14 cellular contexts compared by ENCODE assay signal in the genomic region with DNA sequence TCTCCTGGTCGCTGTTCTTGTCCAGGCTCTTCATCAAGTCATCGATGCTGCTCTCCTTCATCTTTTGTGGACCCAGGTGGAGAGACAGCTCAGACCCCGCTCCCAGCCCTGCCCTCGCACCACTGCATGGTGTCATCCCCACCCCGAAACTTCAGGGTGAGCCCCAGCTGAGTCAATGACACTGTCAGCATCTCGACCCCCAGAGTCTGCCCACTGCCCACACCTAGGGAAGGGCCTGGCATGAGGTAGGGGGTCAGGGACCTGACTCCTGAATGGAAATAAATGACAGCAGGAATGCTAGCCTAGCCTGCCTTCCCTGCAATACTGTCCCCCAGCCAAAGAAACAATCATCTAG. TPM values are rescaled to one million over a fixed set of nuclear protein-coding genes. Genes with fewer than 3 reads are reported as not detected.
DNase-seq lines count a peak whose midpoint lies in the region; ATAC-seq, FAIRE-seq and TF ChIP-seq lines count a peak whose summit lies in the region.
"Had no signal": no experiment of that assay in that cellular context is flagged by ENCODE, and none has a peak within 500 bp of the region (broad histone marks: within the 10 kb centered on the region; RNA-seq: fewer than 3 reads in every experiment).

No MANE protein-coding gene starts in this region.

- H3K9me3 ChIP-seq in CD4-positive, alpha-beta memory T cell (ENCODE audit: control insufficient read depth in 1 of 2, low read length in 2 of 2), result no peaks in the 10 kb centered on the region
- H3K9me3 ChIP-seq in K562 (replicated peaks; ENCODE audit: control insufficient read depth, insufficient read depth, low read depth, low read length) (no peaks in the 10 kb centered on the region), trophoblast cell (ENCODE audit: insufficient read depth, low read depth, low read length) (no peaks in the 10 kb centered on the region)

- H3K27me3 ChIP-seq in CD4-positive, alpha-beta memory T cell (ENCODE audit: insufficient read depth, low read length), result no peaks in the 10 kb centered on the region
- H3K27me3 ChIP-seq in K562 (ENCODE audit: control insufficient read depth in 2 of 2, insufficient read depth in 2 of 2, low read length in 2 of 2) (no peaks in the 10 kb centered on the region), trophoblast cell (ENCODE audit: insufficient read depth, low read length) (no peaks in the 10 kb centered on the region)
- H3K27me3 ChIP-seq: cardiac muscle cell had no signal

- no peak for DNase-seq in CD4-positive, alpha-beta memory T cell
- DNase-seq in K562 (ENCODE audit: extremely low read depth in 1 of 4, low spot score in 3 of 4), result peak in 1 of 4 experiments; percentile 2
- DNase-seq in trophoblast cell, result no peak
- DNase-seq in mesothelial cell of epicardium (ENCODE audit: low spot score in 2 of 2, unreplicated experiment in 2 of 2), result no peak
- DNase-seq in T-helper 9 cell, result no peak
- DNase-seq in GM20000 (ENCODE audit: low spot score), result no peak
- DNase-seq: activated effector memory CD4-positive, alpha-beta T cell treated with Interleukin-2 at 50 U/mL for 16 hours; GF-D8; glutamatergic neuron had no signal

- no peak for TF ChIP-seq POLR2A in K562 (conservative IDR thresholded peaks at IDR 0.05)

- no TSS peak for BruUV-seq in K562 (replicated peaks; lab: Mats Ljungman, UMichigan)

- H3K4me2 ChIP-seq in K562 (ENCODE audit: insufficient read depth, low read length) (no peak overlapping the region), trophoblast cell (ENCODE audit: low read length) (no peak overlapping the region)

- WGBS in K562 (ENCODE audit: insufficient coverage, low coverage, missing lambda C conversion rate), result 91% methylated on average over 6 of the region's 6 CpGs
- WGBS in trophoblast cell (ENCODE audit: extremely low coverage, insufficient coverage, insufficient read length), result no CpG with 5 or more reads among the region's 6 CpGs

- H3K18ac ChIP-seq in trophoblast cell (ENCODE audit: low read length), result no peak overlapping the region

- peak overlapping the region; percentile 58 for H2BK12ac ChIP-seq in trophoblast cell (ENCODE audit: low read length)

- POLR2A ChIA-PET in CD4-positive, alpha-beta memory T cell (lab: Charles Lee; ENCODE audit: partially characterized antibody), result interaction anchor here (1.7 to 7.2 kb wide), 3 partner anchors 7 to 31 kb away, joined by 5 to 631 read pairs (median 173); partner anchors contain the start of genes S100A2, S100A3, S100A4 and S100A5
- POLR2A ChIA-PET in K562 (lab: Yijun Ruan, JAX), result interaction anchor here (0.9 to 1.0 kb wide), 3 partner anchors 8 to 90 kb away, joined by 3 to 4 read pairs (median 3); partner anchors contain the start of genes S100A1, S100A13 and S100A4

- H3K4ac ChIP-seq in trophoblast cell (ENCODE audit: low read depth, low read length), result no peak overlapping the region

- no peak overlapping the region for H3K4me3 ChIP-seq in CD4-positive, alpha-beta memory T cell (ENCODE audit: low read length in 2 of 2)
- no peak overlapping the region for H3K4me3 ChIP-seq in K562
- no peak overlapping the region for H3K4me3 ChIP-seq in trophoblast cell (ENCODE audit: low read depth, low read length)
- H3K4me3 ChIP-seq: cardiac muscle cell had no signal

- no peak overlapping the region for H4K12ac ChIP-seq in trophoblast cell (ENCODE audit: low read depth, low read length)

- H4K8ac ChIP-seq in trophoblast cell (ENCODE audit: low read depth, low read length), result no peak overlapping the region

- no peaks in the 10 kb centered on the region for H3K27me3 Mint-ChIP-seq in CD4-positive, alpha-beta memory T cell
- H3K27me3 Mint-ChIP-seq in IgD-negative memory B cell, result no peaks in the 10 kb centered on the region
- no peaks in the 10 kb centered on the region for H3K27me3 Mint-ChIP-seq in mesothelial cell of epicardium (ENCODE audit: low read depth)

- H3K4me1 ChIP-seq in CD4-positive, alpha-beta memory T cell (ENCODE audit: insufficient read depth, low read length), result peaks cover 79% of the 10 kb centered on the region
- peaks cover 67 to 72% of the 10 kb centered on the region in 2 experiments for H3K4me1 ChIP-seq in K562 (replicated peaks in 1 of 2; ENCODE audit: control insufficient read depth in 2 of 2, insufficient read depth in 2 of 2, low read length in 2 of 2)
- peaks cover 27 to 37% of the 10 kb centered on the region in 2 experiments for H3K4me1 ChIP-seq in trophoblast cell (ENCODE audit: control insufficient read depth in 1 of 2, insufficient read depth in 2 of 2, low read length in 2 of 2)

- CTCF ChIA-PET in CD4-positive, alpha-beta memory T cell (lab: Charles Lee; ENCODE audit: partially characterized antibody), result interaction anchor here (0.8 to 7.6 kb wide), 6 partner anchors 8 to 97 kb away, joined by 3 to 225 read pairs (median 3); partner anchors contain the start of gene CHTOP
- CTCF ChIA-PET in K562 (lab: Yijun Ruan, JAX; ENCODE audit: low intra/inter-chr PET ratio), result interaction anchor here (1.5 kb wide), 1 partner anchor 32 kb away, joined by 5 read pairs; no protein-coding TSS in a partner anchor

- H3K36me3 Mint-ChIP-seq in CD4-positive, alpha-beta memory T cell, result peaks cover 8 to 28% of the 10 kb centered on the region in 2 donors
- no peaks in the 10 kb centered on the region for H3K36me3 Mint-ChIP-seq in IgD-negative memory B cell
- no peaks in the 10 kb centered on the region for H3K36me3 Mint-ChIP-seq in mesothelial cell of epicardium

- no peaks in the 10 kb centered on the region for H3K9me1 ChIP-seq in K562 (ENCODE audit: control insufficient read depth, insufficient read depth, low read length)

- no peaks in the 10 kb centered on the region; the same call in 2 of the 3 replicates for H3K79me2 ChIP-seq in K562 (ENCODE audit: control insufficient read depth, insufficient read depth, low read length)
- no peaks in the 10 kb centered on the region for H3K79me2 ChIP-seq in trophoblast cell (ENCODE audit: control insufficient read depth, insufficient read depth, low read length, poor library complexity)

- peak overlapping the region in 6 of 8 donors; percentile 38 to 98 (median 92) for H3K4me3 Mint-ChIP-seq in CD4-positive, alpha-beta memory T cell
- H3K4me3 Mint-ChIP-seq in IgD-negative memory B cell, result peak overlapping the region in 3 of 4 donors; percentile 68 to 97 (median 80)
- no peak overlapping the region for H3K4me3 Mint-ChIP-seq in mesothelial cell of epicardium

- H4K91ac ChIP-seq in trophoblast cell (ENCODE audit: low read depth, low read length), result peak overlapping the region; percentile 71

- no peaks in the 10 kb centered on the region for H3K9me3 Mint-ChIP-seq in CD4-positive, alpha-beta memory T cell
- no peaks in the 10 kb centered on the region for H3K9me3 Mint-ChIP-seq in IgD-negative memory B cell
- no peaks in the 10 kb centered on the region for H3K9me3 Mint-ChIP-seq in mesothelial cell of epicardium

- H2AFZ ChIP-seq in K562 (ENCODE audit: low read depth, low read length) (peak overlapping the region; percentile 85; the same call in 1 of the 2 replicates), trophoblast cell (ENCODE audit: insufficient read depth, low read length, poor library complexity) (no peak overlapping the region)

- peaks cover 59 to 94% (median 79%) of the 10 kb centered on the region in 4 donors for H3K4me1 Mint-ChIP-seq in CD4-positive, alpha-beta memory T cell
- peaks cover 37 to 54% (median 48%) of the 10 kb centered on the region in 3 donors for H3K4me1 Mint-ChIP-seq in IgD-negative memory B cell
- peaks cover 35% of the 10 kb centered on the region for H3K4me1 Mint-ChIP-seq in mesothelial cell of epicardium

- ATAC-seq in K562, result no peak
- ATAC-seq in HG02981 (IDR thresholded peaks at IDR 0.05; ENCODE audit: unreplicated experiment), result no peak

- H3K27ac Mint-ChIP-seq in CD4-positive, alpha-beta memory T cell, result peak overlapping the region in 6 of 7 donors; percentile 53 to 98 (median 90)
- no peak overlapping the region for H3K27ac Mint-ChIP-seq in IgD-negative memory B cell
- H3K27ac Mint-ChIP-seq in mesothelial cell of epicardium, result no peak overlapping the region

- no peak overlapping the region for H3K27ac ChIP-seq in CD4-positive, alpha-beta memory T cell (ENCODE audit: low read depth, low read length)
- H3K27ac ChIP-seq in K562 (ENCODE audit: extremely low read depth, low read depth, low read length), result no peak overlapping the region
- H3K27ac ChIP-seq in trophoblast cell (ENCODE audit: low read depth, low read length), result no peak overlapping the region
- H3K27ac ChIP-seq: C4-2B, cardiac muscle cell had no signal

- no peaks in the 10 kb centered on the region for H4K20me1 ChIP-seq in K562 (replicated peaks; ENCODE audit: control insufficient read depth, insufficient read depth, low read length)

- H3K9ac ChIP-seq in K562 (ENCODE audit: insufficient read depth in 1 of 2, low read depth in 2 of 2, low read length in 2 of 2), result peak overlapping the region in 1 of 2 experiments; percentile 62; a peak in 2 of 4 replicates
- H3K9ac ChIP-seq in trophoblast cell (ENCODE audit: low read length), result no peak overlapping the region

- H2AK5ac ChIP-seq in trophoblast cell (ENCODE audit: low read length), result peak overlapping the region; percentile 41

- no peak for TF ChIP-seq RAD21 in K562 (CRISPR knock-in tag; conservative IDR thresholded peaks at IDR 0.05 in 1 of 2, IDR thresholded peaks at IDR 0.05 in 1 of 2)

- peaks cover 7% of the 10 kb centered on the region for H3K36me3 ChIP-seq in CD4-positive, alpha-beta memory T cell (ENCODE audit: insufficient read depth, low read length)
- no peaks in the 10 kb centered on the region for H3K36me3 ChIP-seq in K562 (ENCODE audit: control insufficient read depth, insufficient read depth, low read length)
- H3K36me3 ChIP-seq in trophoblast cell (ENCODE audit: control insufficient read depth in 1 of 2, insufficient read depth in 2 of 2, low read length in 2 of 2), result no peaks in the 10 kb centered on the region
- H3K36me3 ChIP-seq: cardiac muscle cell had no signal

- in situ Hi-C loops in K562 (cut with MboI), result no loop called here

- TF ChIP-seq CTCF in K562 (IDR thresholded peaks at IDR 0.05 in 2 of 3, conservative IDR thresholded peaks at IDR 0.05 in 1 of 3; ENCODE audit: insufficient read depth in 2 of 3, low read depth in 1 of 3, low read length in 3 of 3), result no peak
- no peak for TF ChIP-seq CTCF in mesothelial cell of epicardium (IDR thresholded peaks at IDR 0.05; ENCODE audit: unreplicated experiment)
- no peak for TF ChIP-seq CTCF in GM20000 (IDR thresholded peaks at IDR 0.05; ENCODE audit: extremely low read depth, missing control alignments)

- TF ChIP-seq EP300 in K562 (IDR thresholded peaks at IDR 0.05; ENCODE audit: low read length), result no peak

- intact Hi-C loops in CD4-positive, alpha-beta memory T cell (cut with micrococcal nuclease), result no loop called here
- intact Hi-C loops in K562 (cut with micrococcal nuclease), result no loop called here

- no peak for FAIRE-seq in K562 (lab: Jason Lieb, UNC)
- FAIRE-seq: keratinocyte had no signal

- H3K14ac ChIP-seq in trophoblast cell (ENCODE audit: low read length), result no peak overlapping the region

- no peak overlapping the region for H2BK5ac ChIP-seq in trophoblast cell (ENCODE audit: low read depth, low read length, poor library complexity)

- H3K79me1 ChIP-seq in trophoblast cell (ENCODE audit: low read length), result peaks cover 30% of the 10 kb centered on the region

- H2BK120ac ChIP-seq in trophoblast cell (ENCODE audit: insufficient read depth, low read length, poor library complexity), result no peak overlapping the region

- H3K23ac ChIP-seq in trophoblast cell (ENCODE audit: low read length), result no peak overlapping the region

RNA-seq across cellular contexts. Expression of gene S100A6, which starts 1.6 kb away (rescaled TPM):
- total RNA-seq in CD4-positive, alpha-beta memory T cell, result 100 to 1,000 TPM; 342 to 356 TPM
- polyA plus RNA-seq in CD4-positive, alpha-beta memory T cell, result 100 to 1,000 TPM; 848 to 918 TPM
- polyA plus RNA-seq in IgD-negative memory B cell (397 TPM), K562 (2011; rRNA removed) (1.3 and 16.7 TPM in 2 replicates), K562 (2014; fragmentation: Illumina TruSeq; extraction: Trizol) (9.8 and 12.9 TPM in 2 replicates), K562 (2014; fragmentation: Nextera tagmentation; extraction: Ambion mirVana) (10 to 100 TPM; 59.5 to 66.5 TPM), K562 (2014; rRNA removed) (26.5 and 30.1 TPM in 2 replicates)
- 3.2 TPM in 1 of 2 replicates, not detected in the other for total RNA-seq in K562 (2011; cell fraction: chromatin; rRNA removed; ENCODE audit: low replicate concordance)
- 3.8 and 6.2 TPM in 2 replicates for total RNA-seq in K562 (2011; cell fraction: nucleolus; rRNA removed)
- 1.9 and 3.0 TPM in 2 replicates for total RNA-seq in K562 (2011; cell fraction: nucleoplasm; rRNA removed)
- total RNA-seq in K562 (2014; rRNA removed) (14.7 and 19.1 TPM in 2 replicates), K562 (2014; rRNA removed; fragmentation: Illumina TruSeq; extraction: Trizol) (16.3 and 23.2 TPM in 2 replicates), K562 (2015; rRNA removed; fragmentation: Illumina TruSeq; extraction: Trizol) (32.5 and 36.4 TPM in 2 replicates), K562 (2021) (23.2 and 26.3 TPM in 2 replicates), mesothelial cell of epicardium (2.4 to 4.4 TPM (median 3.9 TPM) in 3 replicates)
- 2.0 and 24.3 TPM in 2 replicates for polyA plus RNA-seq in K562 (2011; cell fraction: cytosol; rRNA removed)
- polyA plus RNA-seq in K562 (2011; cell fraction: nucleus; rRNA removed), result 0.73 and 6.6 TPM in 2 replicates
- 37.2 and 68.1 TPM in 2 replicates for polyA plus RNA-seq in K562 (2012)
- 4.1 TPM in 1 of 2 replicates, not detected in the other for polyA minus RNA-seq in K562 (2011; rRNA and poly(A)+ RNA removed)
- polyA minus RNA-seq in K562 (2011; cell fraction: cytosol; rRNA and poly(A)+ RNA removed), result 15.9 and 30.5 TPM in 2 replicates
- 4.4 and 6.5 TPM in 2 replicates for polyA minus RNA-seq in K562 (2011; cell fraction: nucleus; rRNA and poly(A)+ RNA removed)
- polyA plus RNA-seq in trophoblast cell (2013), result 120 and 129 TPM in 2 replicates

RNA-seq across cellular contexts. Expression of gene S100A5, which starts 3.4 kb away (rescaled TPM):
- 1 to 10 TPM in 1 of 2 experiments, under 1 TPM in 1; 0.93 to 1.8 TPM for total RNA-seq in CD4-positive, alpha-beta memory T cell
- polyA plus RNA-seq in CD4-positive, alpha-beta memory T cell, result 1 to 10 TPM in 1 of 2 donors, not detected in 1; 1.5 TPM
- polyA plus RNA-seq in IgD-negative memory B cell, result 1.4 TPM
- total RNA-seq in K562 (2011; cell fraction: chromatin; rRNA removed; ENCODE audit: low replicate concordance), result not detected in 2 replicates
- not detected in 2 replicates for total RNA-seq in K562 (2011; cell fraction: nucleolus; rRNA removed)
- total RNA-seq in K562 (2011; cell fraction: nucleoplasm; rRNA removed), result not detected in 2 replicates
- total RNA-seq in K562 (2014; rRNA removed), result 0.37 TPM in 1 of 2 replicates, not detected in the other
- not detected in 2 replicates for total RNA-seq in K562 (2014; rRNA removed; fragmentation: Illumina TruSeq; extraction: Trizol)
- not detected in 2 replicates for total RNA-seq in K562 (2015; rRNA removed; fragmentation: Illumina TruSeq; extraction: Trizol)
- not detected in 2 replicates for total RNA-seq in K562 (2021)
- polyA plus RNA-seq in K562 (2011; rRNA removed), result 0.45 and 0.60 TPM in 2 replicates
- 0.42 and 0.83 TPM in 2 replicates for polyA plus RNA-seq in K562 (2011; cell fraction: cytosol; rRNA removed)
- polyA plus RNA-seq in K562 (2011; cell fraction: nucleus; rRNA removed), result 0.36 TPM in 1 of 2 replicates, not detected in the other
- 1.2 and 1.4 TPM in 2 replicates for polyA plus RNA-seq in K562 (2012)
- polyA plus RNA-seq in K562 (2014; fragmentation: Illumina TruSeq; extraction: Trizol), result 0.28 and 0.56 TPM in 2 replicates
- polyA plus RNA-seq in K562 (2014; fragmentation: Nextera tagmentation; extraction: Ambion mirVana), result 1 to 10 TPM in 1 of 2 experiments, under 1 TPM in 1; 0.67 to 1.4 TPM
- not detected in 2 replicates for polyA plus RNA-seq in K562 (2014; rRNA removed)
- 0.95 TPM in 1 of 2 replicates, not detected in the other for polyA minus RNA-seq in K562 (2011; rRNA and poly(A)+ RNA removed)
- polyA minus RNA-seq in K562 (2011; cell fraction: cytosol; rRNA and poly(A)+ RNA removed), result not detected in 2 replicates
- not detected in 2 replicates for polyA minus RNA-seq in K562 (2011; cell fraction: nucleus; rRNA and poly(A)+ RNA removed)
- 0.37 and 0.40 TPM in 2 replicates for polyA plus RNA-seq in trophoblast cell (2013)
- not detected in 3 replicates for total RNA-seq in mesothelial cell of epicardium
- total RNA-seq: cardiac muscle cell had no signal

RNA-seq across cellular contexts. Expression of gene S100A4, which starts 8.3 kb away (rescaled TPM):
- total RNA-seq in CD4-positive, alpha-beta memory T cell, result 100 to 1,000 TPM; 329 to 346 TPM
- polyA plus RNA-seq in CD4-positive, alpha-beta memory T cell, result 1,000 to 10,000 TPM; 2,886 to 3,815 TPM
- polyA plus RNA-seq in IgD-negative memory B cell, result 524 TPM
- total RNA-seq in K562 (2011; cell fraction: chromatin; rRNA removed; ENCODE audit: low replicate concordance), result 1.0 TPM in 1 of 2 replicates, not detected in the other
- total RNA-seq in K562 (2011; cell fraction: nucleolus; rRNA removed), result 0.67 and 1.4 TPM in 2 replicates
- total RNA-seq in K562 (2011; cell fraction: nucleoplasm; rRNA removed), result 0.66 TPM in 1 of 2 replicates, not detected in the other
- total RNA-seq in K562 (2014; rRNA removed), result 3.7 and 5.2 TPM in 2 replicates
- 9.5 and 11.3 TPM in 2 replicates for total RNA-seq in K562 (2014; rRNA removed; fragmentation: Illumina TruSeq; extraction: Trizol)
- 11.2 and 11.3 TPM in 2 replicates for total RNA-seq in K562 (2015; rRNA removed; fragmentation: Illumina TruSeq; extraction: Trizol)
- total RNA-seq in K562 (2021), result 5.5 and 8.1 TPM in 2 replicates
- 13.9 and 14.8 TPM in 2 replicates for polyA plus RNA-seq in K562 (2011; rRNA removed)
- 12.8 and 19.3 TPM in 2 replicates for polyA plus RNA-seq in K562 (2011; cell fraction: cytosol; rRNA removed)
- polyA plus RNA-seq in K562 (2011; cell fraction: nucleus; rRNA removed), result 5.9 and 6.8 TPM in 2 replicates
- polyA plus RNA-seq in K562 (2012), result 5.1 and 17.9 TPM in 2 replicates
- polyA plus RNA-seq in K562 (2014; fragmentation: Illumina TruSeq; extraction: Trizol), result 5.6 and 6.9 TPM in 2 replicates
- polyA plus RNA-seq in K562 (2014; fragmentation: Nextera tagmentation; extraction: Ambion mirVana), result 10 to 100 TPM; 20.1 TPM
- 7.2 and 11.3 TPM in 2 replicates for polyA plus RNA-seq in K562 (2014; rRNA removed)
- 3.0 and 4.5 TPM in 2 replicates for polyA minus RNA-seq in K562 (2011; rRNA and poly(A)+ RNA removed)
- polyA minus RNA-seq in K562 (2011; cell fraction: cytosol; rRNA and poly(A)+ RNA removed), result 4.6 and 6.6 TPM in 2 replicates
- polyA minus RNA-seq in K562 (2011; cell fraction: nucleus; rRNA and poly(A)+ RNA removed), result 2.1 and 2.8 TPM in 2 replicates
- 154 and 165 TPM in 2 replicates for polyA plus RNA-seq in trophoblast cell (2013)
- 7.8 to 12.7 TPM (median 10.2 TPM) in 3 replicates for total RNA-seq in mesothelial cell of epicardium

RNA-seq across cellular contexts. Expression of gene S100A3, which starts 11.7 kb away (rescaled TPM):
- not detected for total RNA-seq in CD4-positive, alpha-beta memory T cell
- polyA plus RNA-seq in CD4-positive, alpha-beta memory T cell, result not detected
- polyA plus RNA-seq in IgD-negative memory B cell (not detected), K562 (2011; rRNA removed) (0.56 TPM in 1 of 2 replicates, not detected in the other), K562 (2014; fragmentation: Illumina TruSeq; extraction: Trizol) (0.16 TPM in 1 of 2 replicates, not detected in the other), K562 (2014; fragmentation: Nextera tagmentation; extraction: Ambion mirVana) (under 1 TPM in 1 of 2 experiments, not detected in 1; 0.08 TPM), K562 (2014; rRNA removed) (0.26 and 1.7 TPM in 2 replicates)
- not detected in 2 replicates for total RNA-seq in K562 (2011; cell fraction: chromatin; rRNA removed; ENCODE audit: low replicate concordance)
- not detected in 2 replicates for total RNA-seq in K562 (2011; cell fraction: nucleolus; rRNA removed)
- not detected in 2 replicates for total RNA-seq in K562 (2011; cell fraction: nucleoplasm; rRNA removed)
- total RNA-seq in K562 (2014; rRNA removed) (not detected in 2 replicates), K562 (2014; rRNA removed; fragmentation: Illumina TruSeq; extraction: Trizol) (not detected in 2 replicates), K562 (2015; rRNA removed; fragmentation: Illumina TruSeq; extraction: Trizol) (0.18 and 0.34 TPM in 2 replicates), K562 (2021) (0.34 TPM in 1 of 2 replicates, not detected in the other), mesothelial cell of epicardium (not detected in 3 replicates)
- polyA plus RNA-seq in K562 (2011; cell fraction: cytosol; rRNA removed), result 1.4 TPM in 1 of 2 replicates, not detected in the other
- 0.37 TPM in 1 of 2 replicates, not detected in the other for polyA plus RNA-seq in K562 (2011; cell fraction: nucleus; rRNA removed)
- 0.26 TPM in 1 of 2 replicates, not detected in the other for polyA plus RNA-seq in K562 (2012)
- not detected in 2 replicates for polyA minus RNA-seq in K562 (2011; rRNA and poly(A)+ RNA removed)
- not detected in 2 replicates for polyA minus RNA-seq in K562 (2011; cell fraction: cytosol; rRNA and poly(A)+ RNA removed)
- polyA minus RNA-seq in K562 (2011; cell fraction: nucleus; rRNA and poly(A)+ RNA removed), result not detected in 2 replicates
- polyA plus RNA-seq in trophoblast cell (2013), result 29.8 and 31.8 TPM in 2 replicates
- total RNA-seq: cardiac muscle cell had no signal

RNA-seq across cellular contexts. Expression of gene S100A2, which starts 28.3 kb away (rescaled TPM):
- total RNA-seq in CD4-positive, alpha-beta memory T cell, result under 1 TPM in 1 of 2 experiments, not detected in 1; 0.87 TPM
- 1 to 10 TPM; 1.0 to 1.7 TPM for polyA plus RNA-seq in CD4-positive, alpha-beta memory T cell
- polyA plus RNA-seq in IgD-negative memory B cell (not detected), K562 (2011; rRNA removed) (0.65 TPM in 1 of 2 replicates, not detected in the other), K562 (2014; fragmentation: Illumina TruSeq; extraction: Trizol) (0.86 TPM in 1 of 2 replicates, not detected in the other), K562 (2014; fragmentation: Nextera tagmentation; extraction: Ambion mirVana) (under 1 TPM; 0.28 to 0.46 TPM), K562 (2014; rRNA removed) (0.38 and 0.44 TPM in 2 replicates)
- total RNA-seq in K562 (2011; cell fraction: chromatin; rRNA removed; ENCODE audit: low replicate concordance), result not detected in 2 replicates
- not detected in 2 replicates for total RNA-seq in K562 (2011; cell fraction: nucleolus; rRNA removed)
- total RNA-seq in K562 (2011; cell fraction: nucleoplasm; rRNA removed), result not detected in 2 replicates
- total RNA-seq in K562 (2014; rRNA removed) (not detected in 2 replicates), K562 (2014; rRNA removed; fragmentation: Illumina TruSeq; extraction: Trizol) (not detected in 2 replicates), K562 (2015; rRNA removed; fragmentation: Illumina TruSeq; extraction: Trizol) (0.49 TPM in 1 of 2 replicates, not detected in the other), K562 (2021) (0.40 and 1.3 TPM in 2 replicates), mesothelial cell of epicardium (0.43 to 0.51 TPM in 2 of 3 replicates, not detected in the other)
- 0.34 TPM in 1 of 2 replicates, not detected in the other for polyA plus RNA-seq in K562 (2011; cell fraction: cytosol; rRNA removed)
- polyA plus RNA-seq in K562 (2011; cell fraction: nucleus; rRNA removed), result 0.28 TPM in 1 of 2 replicates, not detected in the other
- 0.22 and 0.23 TPM in 2 replicates for polyA plus RNA-seq in K562 (2012)
- not detected in 2 replicates for polyA minus RNA-seq in K562 (2011; rRNA and poly(A)+ RNA removed)
- polyA minus RNA-seq in K562 (2011; cell fraction: cytosol; rRNA and poly(A)+ RNA removed), result not detected in 2 replicates
- polyA minus RNA-seq in K562 (2011; cell fraction: nucleus; rRNA and poly(A)+ RNA removed), result not detected in 2 replicates
- polyA plus RNA-seq in trophoblast cell (2013), result 6.5 and 6.7 TPM in 2 replicates
- total RNA-seq: cardiac muscle cell had no signal

Comparison
In these comparisons a context has a peak if more than half of its experiments do, and no peak if none do; other contexts are left out.
1. H3K27ac Mint-ChIP-seq: peak in CD4-positive, alpha-beta memory T cell (6 of 7); none in IgD-negative memory B cell (0 of 3) and mesothelial cell of epicardium (single experiment).
2. RNA of gene S100A6, which starts 1.6 kb away (total RNA-seq): 342 to 356 TPM in CD4-positive, alpha-beta memory T cell; 1.9 to 36.4 TPM in K562 and 2.4 to 4.4 TPM in mesothelial cell of epicardium; every median in the first group is over 4 times any median in the second.
3. RNA of gene S100A4, which starts 8.3 kb away (total RNA-seq): 329 to 346 TPM in CD4-positive, alpha-beta memory T cell; 0.66 to 11.3 TPM in K562 and 7.8 to 12.7 TPM in mesothelial cell of epicardium; every median in the first group is over 10 times any median in the second.